1 cellular context compared by ENCODE assay signal in genomic region chr15:89120479-89121000, GRCh38.
A peak's percentile ranks its signal among the peaks of the same experiment; 100 is the strongest.
TF ChIP-seq lines count a peak whose summit lies in the region.
"Not testable (repeated sequence)": the region's sequence is repeated elsewhere in the genome, so short reads cannot be mapped to it uniquely, and the experiment has no call there.

No MANE protein-coding gene starts in this region.

TF ChIP-seq in HepG2, 621 proteins besides CTCF, POLR2A, EP300 and RAD21:
- TF ChIP-seq FOSL2 (CRISPR knock-in tag; IDR thresholded peaks at IDR 0.05) (peak; percentile 35), SAP130 (CRISPR knock-in tag; IDR thresholded peaks at IDR 0.05; ENCODE audit: low read depth) (0 out of 2 replicates have a peak, but pooled peaks have one; percentile 5), GFI1 (CRISPR knock-in tag; IDR thresholded peaks at IDR 0.05; ENCODE audit: borderline replicate concordance) (peak; percentile 43; the same call in 1 of the 2 replicates), SOX6 (CRISPR knock-in tag; IDR thresholded peaks at IDR 0.05) (0 out of 2 replicates have a peak, but pooled peaks have one; percentile 4)
- TF ChIP-seq SOX6 (IDR thresholded peaks at IDR 0.05) = not testable (repeated sequence)
